In genomic region chr6:80223743-80224212, GRCh38 we compare ENCODE assay signal across 20 cellular contexts.
DNase-seq lines count a peak whose midpoint lies in the region; ATAC-seq and TF ChIP-seq lines count a peak whose summit lies in the region.
"Had no signal": no experiment of that assay in that cellular context is flagged by ENCODE, and none has a peak within 500 bp of the region (broad histone marks: within the 10 kb centered on the region; RNA-seq: fewer than 3 reads in every experiment).

No MANE protein-coding gene starts in this region.

- ATAC-seq in GM21526 (IDR thresholded peaks at IDR 0.05; ENCODE audit: low FRiP score, unreplicated experiment): no peak
- ATAC-seq: left lung, WTC11 had no signal

- H2AFZ ChIP-seq in SK-N-SH (ENCODE audit: low read depth) (no peak overlapping the region), osteoblast (ENCODE audit: low read length) (no peak overlapping the region)

- no peak for TF ChIP-seq EP300 in SK-N-SH (IDR thresholded peaks at IDR 0.05; ENCODE audit: borderline replicate concordance in 1 of 2, low read depth in 1 of 2, low read length in 1 of 2)

- H3K27ac Mint-ChIP-seq in activated T-helper 2 cell treated with anti-CD3 and anti-CD28 coated beads, Interferon-gamma antibody, Interleukin-2, Interleukin-4, amounts not matched to agents 10 μg/mL and 5 μg/mL and 100 μg/mL, durations not matched to agents 14 hours and 24 hours and 36 hours: no peak overlapping the region
- H3K27ac Mint-ChIP-seq: activated CD4-positive, alpha-beta memory T cell treated with anti-CD3 and anti-CD28 coated beads, Interleukin-2, amount 10 ng/mL, durations not matched to agents 7 days and 5 days; activated naive CD4-positive, alpha-beta T cell treated with anti-CD3 and anti-CD28 coated beads, Interleukin-2, amount 10 ng/mL, durations not matched to agents 7 days and 5 days; WTC11 had no signal

- H3K4me2 ChIP-seq in SK-N-SH (no peak overlapping the region), osteoblast (ENCODE audit: insufficient read depth, low read length) (peak overlapping the region; percentile 5)

- H3K27me3 ChIP-seq in SK-N-SH (ENCODE audit: insufficient read depth): no peaks in the 10 kb centered on the region
- no peaks in the 10 kb centered on the region for H3K27me3 ChIP-seq in osteoblast (ENCODE audit: insufficient read depth, low read length)
- H3K27me3 ChIP-seq: breast epithelium, left lung, SJSA1 had no signal

- H3F3A ChIP-seq in SK-N-SH (replicated peaks; ENCODE audit: insufficient read depth): no peaks in the 10 kb centered on the region

- H3K4me3 ChIP-seq in SK-N-SH (ENCODE audit: low read depth in 2 of 2, low read length in 1 of 2) (no peak overlapping the region), fibroblast of pulmonary artery (replicated peaks; ENCODE audit: low read depth, low read length) (no peak overlapping the region), osteoblast (ENCODE audit: insufficient read depth, low read length) (no peak overlapping the region)
- H3K4me3 ChIP-seq: breast epithelium, left lung, SJSA1, thoracic aorta had no signal

- no peaks in the 10 kb centered on the region for H3K9me2 ChIP-seq in SK-N-SH

- peaks cover 0 to 8% of the 10 kb centered on the region in 2 experiments for H3K36me3 ChIP-seq in SK-N-SH (replicated peaks in 1 of 2; ENCODE audit: control insufficient read depth in 1 of 2, insufficient read depth in 2 of 2, low read length in 1 of 2)
- H3K36me3 ChIP-seq in osteoblast (ENCODE audit: insufficient read depth, low read length): no peaks in the 10 kb centered on the region
- H3K36me3 ChIP-seq: breast epithelium, left lung, SJSA1, thoracic aorta had no signal

- no peak overlapping the region for H3K9ac ChIP-seq in SK-N-SH

- 87% methylated on average over 3 of the region's 3 CpGs for WGBS in SK-N-SH (ENCODE audit: low lambda C conversion rate)

- H4K20me1 ChIP-seq in SK-N-SH (ENCODE audit: insufficient read depth) (no peaks in the 10 kb centered on the region), osteoblast (ENCODE audit: insufficient read depth, low read length) (no peaks in the 10 kb centered on the region)

- TF ChIP-seq CTCF in SK-N-SH (IDR thresholded peaks at IDR 0.05) (no peak), fibroblast of pulmonary artery (IDR thresholded peaks at IDR 0.05; ENCODE audit: low read length, missing control alignments) (no peak), osteoblast (IDR thresholded peaks at IDR 0.05; ENCODE audit: extremely low read depth, low read depth, low read length) (no peak)

- H3K4me3 Mint-ChIP-seq in activated T-helper 2 cell treated with anti-CD3 and anti-CD28 coated beads, Interferon-gamma antibody, Interleukin-2, Interleukin-4, amounts not matched to agents 10 μg/mL and 5 μg/mL and 100 μg/mL, durations not matched to agents 14 hours and 24 hours and 36 hours (ENCODE audit: low read depth): no peak overlapping the region
- H3K4me3 Mint-ChIP-seq: activated CD4-positive, alpha-beta memory T cell treated with anti-CD3 and anti-CD28 coated beads, Interleukin-2, amount 10 ng/mL, durations not matched to agents 7 days and 5 days; activated naive CD4-positive, alpha-beta T cell treated with anti-CD3 and anti-CD28 coated beads, Interleukin-2, amount 10 ng/mL, durations not matched to agents 7 days and 5 days; WTC11 had no signal

- H3K27ac ChIP-seq in SK-N-SH (ENCODE audit: low read depth in 2 of 2, low read length in 1 of 2) (peak overlapping the region in 1 of 2 experiments; percentile 23; a peak in 3 of 4 replicates), osteoblast (ENCODE audit: low read depth, low read length) (peak overlapping the region; percentile 34)
- H3K27ac ChIP-seq: breast epithelium, left lung, SJSA1, thoracic aorta had no signal

- no peaks in the 10 kb centered on the region; a peak in 1 of 4 replicates for H3K4me1 ChIP-seq in SK-N-SH (ENCODE audit: control insufficient read depth in 1 of 2, insufficient read depth in 2 of 2, low read depth in 1 of 2, low read length in 1 of 2)
- peaks cover 9% of the 10 kb centered on the region for H3K4me1 ChIP-seq in osteoblast (ENCODE audit: insufficient read depth, low read length)
- H3K4me1 ChIP-seq: breast epithelium, left lung, SJSA1 had no signal

- no peaks in the 10 kb centered on the region for H3K9me3 Mint-ChIP-seq in activated T-helper 2 cell treated with anti-CD3 and anti-CD28 coated beads, Interferon-gamma antibody, Interleukin-2, Interleukin-4, amounts not matched to agents 10 μg/mL and 5 μg/mL and 100 μg/mL, durations not matched to agents 14 hours and 24 hours and 36 hours
- H3K9me3 Mint-ChIP-seq: activated CD4-positive, alpha-beta memory T cell treated with anti-CD3 and anti-CD28 coated beads, Interleukin-2, amount 10 ng/mL, durations not matched to agents 7 days and 5 days; activated naive CD4-positive, alpha-beta T cell treated with anti-CD3 and anti-CD28 coated beads, Interleukin-2, amount 10 ng/mL, durations not matched to agents 7 days and 5 days had no signal

- intact Hi-C loops in activated T-helper 2 cell treated with anti-CD3 and anti-CD28 coated beads, Interferon-gamma antibody, Interleukin-2, Interleukin-4, amounts not matched to agents 10 μg/mL and 5 μg/mL and 100 μg/mL, durations not matched to agents 14 hours and 24 hours and 36 hours (cut with micrococcal nuclease): no loop called here

- H3K9me3 ChIP-seq in SK-N-SH: no peaks in the 10 kb centered on the region
- H3K9me3 ChIP-seq in osteoblast (ENCODE audit: low read depth, low read length): no peaks in the 10 kb centered on the region
- H3K9me3 ChIP-seq: breast epithelium, left lung, SJSA1, thoracic aorta had no signal

- no peaks in the 10 kb centered on the region for H3K27me3 Mint-ChIP-seq in activated T-helper 2 cell treated with anti-CD3 and anti-CD28 coated beads, Interferon-gamma antibody, Interleukin-2, Interleukin-4, amounts not matched to agents 10 μg/mL and 5 μg/mL and 100 μg/mL, durations not matched to agents 14 hours and 24 hours and 36 hours (ENCODE audit: low read depth)
- H3K27me3 Mint-ChIP-seq: activated CD4-positive, alpha-beta memory T cell treated with anti-CD3 and anti-CD28 coated beads, Interleukin-2, amount 10 ng/mL, durations not matched to agents 7 days and 5 days; activated naive CD4-positive, alpha-beta T cell treated with anti-CD3 and anti-CD28 coated beads, Interleukin-2, amount 10 ng/mL, durations not matched to agents 7 days and 5 days had no signal

- H3K36me3 Mint-ChIP-seq in activated T-helper 2 cell treated with anti-CD3 and anti-CD28 coated beads, Interferon-gamma antibody, Interleukin-2, Interleukin-4, amounts not matched to agents 10 μg/mL and 5 μg/mL and 100 μg/mL, durations not matched to agents 14 hours and 24 hours and 36 hours (ENCODE audit: low read depth): no peaks in the 10 kb centered on the region

- POLR2A ChIA-PET in SK-N-SH (lab: Yijun Ruan, JAX): no interaction called here

- CTCF ChIA-PET in SK-N-SH (lab: Yijun Ruan, JAX): interaction anchor here (1.8 kb wide), 1 partner anchor 9 kb away, joined by 10 read pairs; no protein-coding TSS in a partner anchor

- no peak for TF ChIP-seq RAD21 in SK-N-SH (IDR thresholded peaks at IDR 0.05; ENCODE audit: low read length)

- DNase-seq in Daoy (ENCODE audit: low read depth) (peak; percentile 14), SK-N-SH (no peak), fibroblast of pulmonary artery (ENCODE audit: low read depth) (peak; percentile 39), osteoblast (ENCODE audit: insufficient read length, low spot score, missing footprints) (peak; percentile 66), SHP77 (lab: John Stamatoyannopoulos, UW) (no peak)
- no peak for DNase-seq in stimulated activated CD4-positive, alpha-beta T cell treated with anti-CD3 and anti-CD28 coated beads, Interleukin-4, amount 100 ng/mL, for 1 hour
- DNase-seq in activated T-helper 2 cell treated with anti-CD3 and anti-CD28 coated beads, Interferon-gamma antibody, Interleukin-2, Interleukin-4, amounts not matched to agents 10 μg/mL and 5 μg/mL and 100 μg/mL, durations not matched to agents 14 hours and 24 hours and 36 hours (ENCODE audit: low spot score): no peak
- DNase-seq: activated CD4-positive, alpha-beta memory T cell treated with anti-CD3 and anti-CD28 coated beads, Interleukin-2, amount 10 ng/mL, durations not matched to agents 7 days and 5 days; activated naive CD4-positive, alpha-beta T cell treated with anti-CD3 and anti-CD28 coated beads, Interleukin-2, amount 10 ng/mL, durations not matched to agents 7 days and 5 days; AML-193; dermis blood vessel endothelial cell; DMS79 treated with DMSO at 0.1 percent for 48 hours; left lung; NCI-H2107; NCI-H526 had no signal

- no peaks in the 10 kb centered on the region for H3K79me2 ChIP-seq in SK-N-SH (ENCODE audit: insufficient read depth)
- no peaks in the 10 kb centered on the region for H3K79me2 ChIP-seq in osteoblast (ENCODE audit: insufficient read depth, low read length)

- H3K4me1 Mint-ChIP-seq in activated T-helper 2 cell treated with anti-CD3 and anti-CD28 coated beads, Interferon-gamma antibody, Interleukin-2, Interleukin-4, amounts not matched to agents 10 μg/mL and 5 μg/mL and 100 μg/mL, durations not matched to agents 14 hours and 24 hours and 36 hours (ENCODE audit: low read depth): no peaks in the 10 kb centered on the region
- H3K4me1 Mint-ChIP-seq: activated CD4-positive, alpha-beta memory T cell treated with anti-CD3 and anti-CD28 coated beads, Interleukin-2, amount 10 ng/mL, durations not matched to agents 7 days and 5 days; activated naive CD4-positive, alpha-beta T cell treated with anti-CD3 and anti-CD28 coated beads, Interleukin-2, amount 10 ng/mL, durations not matched to agents 7 days and 5 days had no signal

TF ChIP-seq in SK-N-SH, 30 proteins besides CTCF, POLR2A, EP300 and RAD21 (continues in another document):
- TF ChIP-seq CHD2 (IDR thresholded peaks at IDR 0.05; ENCODE audit: low read length, partially characterized antibody) (no peak), YY1 (IDR thresholded peaks at IDR 0.05; ENCODE audit: low read depth) (no peak), TCF12 (IDR thresholded peaks at IDR 0.05) (0 out of 2 replicates have a peak, but pooled peaks have one; percentile 19), GATA2 (CRISPR knock-in tag; IDR thresholded peaks at IDR 0.05) (no peak), IRF3 (IDR thresholded peaks at IDR 0.05; ENCODE audit: low read depth, low read length) (no peak), NFIC (IDR thresholded peaks at IDR 0.05; ENCODE audit: borderline replicate concordance) (0 out of 2 replicates have a peak, but pooled peaks have one; percentile 6)

Comparison
In these comparisons a context has a peak if more than half of its experiments do, and no peak if none do; other contexts are left out.
1. DNase-seq: peak in Daoy (single experiment), fibroblast of pulmonary artery (single experiment) and osteoblast (single experiment); none in SK-N-SH (single experiment), stimulated activated CD4-positive, alpha-beta T cell treated with anti-CD3 and anti-CD28 coated beads, Interleukin-4, amount 100 ng/mL, for 1 hour (single experiment), SHP77 (0 of 2) and activated T-helper 2 cell treated with anti-CD3 and anti-CD28 coated beads, Interferon-gamma antibody, Interleukin-2, Interleukin-4, amounts not matched to agents 10 μg/mL and 5 μg/mL and 100 μg/mL, durations not matched to agents 14 hours and 24 hours and 36 hours (single experiment).